ENCODE assay signal across 1 cellular context in genomic region chr2:214079032-214079431, GRCh38.
TF ChIP-seq lines count a peak whose summit lies in the region.

No MANE protein-coding gene starts in this region.

TF ChIP-seq in GM23338, 12 proteins besides CTCF, POLR2A, EP300 and RAD21 (continued from another document):
- TF ChIP-seq REST (IDR thresholded peaks at IDR 0.05; ENCODE audit: unreplicated experiment) (no peak), EZH2 (IDR thresholded peaks at IDR 0.05; ENCODE audit: low read depth, unreplicated experiment) (no peak), JUNB (IDR thresholded peaks at IDR 0.05; ENCODE audit: unreplicated experiment) (no peak), ZNF331 (CRISPR knock-in tag; IDR thresholded peaks at IDR 0.05; ENCODE audit: low read depth) (no peak), EZH2phosphoT487 (IDR thresholded peaks at IDR 0.05; ENCODE audit: unreplicated experiment) (no peak), CREB1 (CRISPR knock-in tag; IDR thresholded peaks at IDR 0.05; ENCODE audit: low read depth) (no peak), ZNF114 (CRISPR knock-in tag; IDR thresholded peaks at IDR 0.05) (no peak), ETS1 (IDR thresholded peaks at IDR 0.05) (no peak)
